Comparison of ENCODE assay signal across 18 cellular contexts in the genomic region with DNA sequence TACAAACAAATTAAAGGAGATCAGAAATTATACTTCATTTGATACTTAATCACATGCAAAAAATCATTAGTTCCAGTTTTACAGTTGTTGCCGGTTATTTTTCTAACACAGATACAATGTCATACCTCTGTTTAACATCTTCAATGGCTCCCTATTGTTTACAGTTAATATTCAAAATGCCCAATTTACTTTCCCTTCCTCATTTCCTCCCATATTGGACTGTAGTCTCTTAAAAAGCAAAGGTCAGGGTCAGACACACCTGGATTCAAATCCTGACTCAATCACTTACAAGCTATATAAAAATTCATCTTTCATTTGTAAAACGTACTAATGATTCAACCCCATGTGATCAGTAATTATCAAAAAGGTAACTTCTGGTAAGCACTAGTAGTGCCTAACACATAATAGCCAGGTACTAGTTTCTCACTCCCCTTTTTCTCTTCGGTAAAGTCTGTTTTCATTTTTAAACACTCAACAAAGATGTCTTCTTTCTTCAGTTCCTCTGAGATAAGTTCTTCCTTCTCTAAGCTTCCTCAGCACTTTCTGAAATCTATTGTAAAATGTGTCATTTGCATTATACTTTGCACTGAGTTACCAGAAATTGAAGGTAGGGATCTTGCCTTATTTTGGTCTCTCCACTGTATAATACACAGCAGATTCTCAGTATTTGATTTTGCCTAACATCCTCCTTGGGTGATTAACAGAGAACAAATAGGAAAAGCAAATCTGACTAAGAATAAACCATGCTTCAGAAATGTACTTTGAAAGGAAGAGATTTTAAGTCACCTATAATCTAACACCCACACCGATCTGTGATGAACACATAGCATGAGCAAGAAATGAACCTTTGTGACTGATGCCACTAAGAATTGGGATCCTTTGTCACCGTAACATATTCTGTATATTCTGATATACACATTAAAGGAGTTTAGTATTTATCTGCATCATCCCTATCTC. TPM values are rescaled to one million over a fixed set of nuclear protein-coding genes. Genes with fewer than 3 reads are reported as not detected.
A peak's percentile ranks its signal among the peaks of the same experiment; 100 is the strongest.
DNase-seq lines count a peak whose midpoint lies in the region; ATAC-seq, FAIRE-seq and TF ChIP-seq lines count a peak whose summit lies in the region.
"Had no signal": no experiment of that assay in that cellular context is flagged by ENCODE, and none has a peak within 500 bp of the region (broad histone marks: within the 10 kb centered on the region; RNA-seq: fewer than 3 reads in every experiment).

No MANE protein-coding gene starts in this region.

- peaks cover 37% of the 10 kb centered on the region for H3K4me1 Mint-ChIP-seq in activated CD8-positive, alpha-beta T cell treated with anti-CD3 and anti-CD28 coated beads for 36 hours (ENCODE audit: low read depth)
- H3K4me1 Mint-ChIP-seq in activated CD8-positive, alpha-beta T cell treated with anti-CD3 and anti-CD28 coated beads, Interleukin-2, amount 10 ng/mL, durations not matched to agents 7 days and 5 days (ENCODE audit: low read depth): peaks cover 19% of the 10 kb centered on the region

- WGBS in K562 (ENCODE audit: insufficient coverage, low coverage, missing lambda C conversion rate): 86% methylated on average over 5 of the region's 5 CpGs
- WGBS in prostate gland: 91% methylated on average over 5 of the region's 5 CpGs

- no peak overlapping the region for H3K9ac ChIP-seq in K562 (ENCODE audit: insufficient read depth in 1 of 2, low read depth in 2 of 2, low read length in 2 of 2)

- no peak for DNase-seq in activated CD8-positive, alpha-beta T cell treated with anti-CD3 and anti-CD28 coated beads for 36 hours
- no peak for DNase-seq in activated CD8-positive, alpha-beta T cell treated with anti-CD3 and anti-CD28 coated beads, Interleukin-2, amount 10 ng/mL, durations not matched to agents 7 days and 5 days
- DNase-seq in NAMALWA (ENCODE audit: low spot score): peak; percentile 19
- DNase-seq in K562 (ENCODE audit: extremely low read depth in 1 of 4, low spot score in 3 of 4): peak in 2 of 4 experiments; percentile 5
- DNase-seq in NCI-H2227 treated with DMSO at 0.1 percent for 48 hours (lab: John Stamatoyannopoulos, UW): no peak
- no peak for DNase-seq in prostate gland (ENCODE audit: low spot score)
- no peak for DNase-seq in BE2C
- DNase-seq: cerebellar nuclear complex, kidney glomerular epithelial cell, NCI-H2029, NCI-H510A treated with DMSO at 0.1 percent for 48 hours, SIG-M5, uterus had no signal

- H3K4me3 ChIP-seq in K562 (no peak overlapping the region), neutrophil (ENCODE audit: low read depth in 1 of 2, low read length in 1 of 2) (no peak overlapping the region), prostate gland (no peak overlapping the region), BE2C (ENCODE audit: low read depth, low read length) (no peak overlapping the region)
- H3K4me3 ChIP-seq: A549, hepatocyte, uterus had no signal

- no peak for TF ChIP-seq RAD21 in K562 (CRISPR knock-in tag; conservative IDR thresholded peaks at IDR 0.05 in 1 of 2, IDR thresholded peaks at IDR 0.05 in 1 of 2)

- H3K27me3 ChIP-seq in K562 (ENCODE audit: control insufficient read depth in 2 of 2, insufficient read depth in 2 of 2, low read length in 2 of 2) (no peaks in the 10 kb centered on the region), neutrophil (no peaks in the 10 kb centered on the region), prostate gland (replicated peaks; ENCODE audit: insufficient read depth) (no peaks in the 10 kb centered on the region), BE2C (no peaks in the 10 kb centered on the region)
- H3K27me3 ChIP-seq: hepatocyte, uterus had no signal

- in situ Hi-C loops in K562 (cut with MboI): no loop called here

- no peak overlapping the region for H3K4me2 ChIP-seq in K562 (ENCODE audit: insufficient read depth, low read length)
- H3K4me2 ChIP-seq: A549, hepatocyte had no signal

- no peak for TF ChIP-seq EP300 in K562 (IDR thresholded peaks at IDR 0.05; ENCODE audit: low read length)

- peak; percentile 43 for ATAC-seq in activated CD8-positive, alpha-beta T cell treated with anti-CD3 and anti-CD28 coated beads for 36 hours
- no peak for ATAC-seq in activated CD8-positive, alpha-beta T cell treated with anti-CD3 and anti-CD28 coated beads, Interleukin-2, amount 10 ng/mL, durations not matched to agents 7 days and 5 days
- ATAC-seq in K562: no peak
- ATAC-seq: A549 had no signal

- H3K36me3 ChIP-seq in K562 (ENCODE audit: control insufficient read depth, insufficient read depth, low read length) (peaks cover 8% of the 10 kb centered on the region; the same call in 1 of the 3 replicates), neutrophil (no peaks in the 10 kb centered on the region), prostate gland (no peaks in the 10 kb centered on the region), BE2C (no peaks in the 10 kb centered on the region; the same call in 1 of the 2 replicates)

- H3K27me3 Mint-ChIP-seq in activated CD8-positive, alpha-beta T cell treated with anti-CD3 and anti-CD28 coated beads for 36 hours: no peaks in the 10 kb centered on the region
- H3K27me3 Mint-ChIP-seq in activated CD8-positive, alpha-beta T cell treated with anti-CD3 and anti-CD28 coated beads, Interleukin-2, amount 10 ng/mL, durations not matched to agents 7 days and 5 days (ENCODE audit: low read depth): no peaks in the 10 kb centered on the region

- H3K9me3 ChIP-seq in K562 (replicated peaks; ENCODE audit: control insufficient read depth, insufficient read depth, low read depth, low read length): peaks cover 11% of the 10 kb centered on the region
- no peaks in the 10 kb centered on the region for H3K9me3 ChIP-seq in neutrophil
- no peaks in the 10 kb centered on the region for H3K9me3 ChIP-seq in prostate gland
- peaks cover 3% of the 10 kb centered on the region; the same call in 1 of the 2 replicates for H3K9me3 ChIP-seq in BE2C
- H3K9me3 ChIP-seq: uterus had no signal

- H3K27ac Mint-ChIP-seq in activated CD8-positive, alpha-beta T cell treated with anti-CD3 and anti-CD28 coated beads for 36 hours: peak overlapping the region; percentile 50
- H3K27ac Mint-ChIP-seq in activated CD8-positive, alpha-beta T cell treated with anti-CD3 and anti-CD28 coated beads, Interleukin-2, amount 10 ng/mL, durations not matched to agents 7 days and 5 days: no peak overlapping the region
- H3K27ac Mint-ChIP-seq: T-helper 2 cell treated with Interferon-gamma antibody and Interleukin-4, amounts not matched to agents 5 μg/mL and 100 μg/mL, for 36 hours had no signal

- no peak for TF ChIP-seq CTCF in activated CD8-positive, alpha-beta T cell treated with anti-CD3 and anti-CD28 coated beads for 36 hours (IDR thresholded peaks at IDR 0.05)
- no peak for TF ChIP-seq CTCF in K562 (IDR thresholded peaks at IDR 0.05 in 2 of 3, conservative IDR thresholded peaks at IDR 0.05 in 1 of 3; ENCODE audit: insufficient read depth in 2 of 3, low read depth in 1 of 3, low read length in 3 of 3)
- TF ChIP-seq CTCF in neutrophil (IDR thresholded peaks at IDR 0.05): no peak
- no peak for TF ChIP-seq CTCF in prostate gland (IDR thresholded peaks at IDR 0.05)
- TF ChIP-seq CTCF in BE2C (IDR thresholded peaks at IDR 0.05; ENCODE audit: low read depth, low read length): no peak

- peaks cover 5% of the 10 kb centered on the region; the same call in 1 of the 2 replicates for H4K20me1 ChIP-seq in K562 (replicated peaks; ENCODE audit: control insufficient read depth, insufficient read depth, low read length)

- H2AFZ ChIP-seq in K562 (ENCODE audit: low read depth, low read length): no peak overlapping the region
- H2AFZ ChIP-seq: hepatocyte had no signal

- H3K27ac ChIP-seq in K562 (ENCODE audit: extremely low read depth, low read depth, low read length): no peak overlapping the region
- H3K27ac ChIP-seq in neutrophil: peak overlapping the region; percentile 67
- H3K27ac ChIP-seq in prostate gland: no peak overlapping the region
- H3K27ac ChIP-seq: A549, hepatocyte, uterus had no signal

- H3K79me2 ChIP-seq in K562 (ENCODE audit: control insufficient read depth, insufficient read depth, low read length): peaks cover 98% of the 10 kb centered on the region

- POLR2A ChIA-PET in activated CD8-positive, alpha-beta T cell treated with anti-CD3 and anti-CD28 coated beads for 36 hours (lab: Charles Lee): no interaction called here
- POLR2A ChIA-PET in activated CD8-positive, alpha-beta T cell treated with anti-CD3 and anti-CD28 coated beads, Interleukin-2, amount 10 ng/mL, durations not matched to agents 7 days and 5 days (lab: Charles Lee): no interaction called here
- POLR2A ChIA-PET in K562 (lab: Yijun Ruan, JAX): interaction anchor here (1.3 kb wide), 1 partner anchor 13 kb away, joined by 3 read pairs; no protein-coding TSS in a partner anchor

- intact Hi-C loops in activated CD8-positive, alpha-beta T cell treated with anti-CD3 and anti-CD28 coated beads for 36 hours (cut with micrococcal nuclease): no loop called here
- intact Hi-C loops in K562 (cut with micrococcal nuclease): no loop called here
- intact Hi-C loops in prostate gland (cut with DNase I): no loop called here

- peaks cover 23% of the 10 kb centered on the region for H3K9me3 Mint-ChIP-seq in activated CD8-positive, alpha-beta T cell treated with anti-CD3 and anti-CD28 coated beads for 36 hours
- peaks cover 35% of the 10 kb centered on the region for H3K9me3 Mint-ChIP-seq in activated CD8-positive, alpha-beta T cell treated with anti-CD3 and anti-CD28 coated beads, Interleukin-2, amount 10 ng/mL, durations not matched to agents 7 days and 5 days (ENCODE audit: insufficient read depth)

- TSS peak; percentile 5 for BruUV-seq in K562 (replicated peaks; lab: Mats Ljungman, UMichigan)

- no peaks in the 10 kb centered on the region for H3K9me1 ChIP-seq in K562 (ENCODE audit: control insufficient read depth, insufficient read depth, low read length)

- H3K4me3 Mint-ChIP-seq in activated CD8-positive, alpha-beta T cell treated with anti-CD3 and anti-CD28 coated beads for 36 hours: no peak overlapping the region
- no peak overlapping the region for H3K4me3 Mint-ChIP-seq in activated CD8-positive, alpha-beta T cell treated with anti-CD3 and anti-CD28 coated beads, Interleukin-2, amount 10 ng/mL, durations not matched to agents 7 days and 5 days
- H3K4me3 Mint-ChIP-seq: T-helper 2 cell treated with Interferon-gamma antibody and Interleukin-4, amounts not matched to agents 5 μg/mL and 100 μg/mL, for 36 hours had no signal

- H3K4me1 ChIP-seq in K562 (replicated peaks in 1 of 2; ENCODE audit: control insufficient read depth in 2 of 2, insufficient read depth in 2 of 2, low read length in 2 of 2) (peaks cover 6 to 8% of the 10 kb centered on the region in 2 experiments; a peak in 4 of 5 replicates), neutrophil (ENCODE audit: control insufficient read depth in 1 of 2, insufficient read depth in 1 of 2, low read depth in 1 of 2, low read length in 1 of 2) (peaks cover 12 to 19% of the 10 kb centered on the region in 2 experiments), prostate gland (replicated peaks) (no peaks in the 10 kb centered on the region), BE2C (no peaks in the 10 kb centered on the region)
- H3K4me1 ChIP-seq: A549, uterus had no signal

- H3K36me3 Mint-ChIP-seq in activated CD8-positive, alpha-beta T cell treated with anti-CD3 and anti-CD28 coated beads for 36 hours (ENCODE audit: low read depth): peaks cover 40% of the 10 kb centered on the region
- H3K36me3 Mint-ChIP-seq in activated CD8-positive, alpha-beta T cell treated with anti-CD3 and anti-CD28 coated beads, Interleukin-2, amount 10 ng/mL, durations not matched to agents 7 days and 5 days (ENCODE audit: low read depth): peaks cover 39% of the 10 kb centered on the region

- TF ChIP-seq POLR2A in K562 (conservative IDR thresholded peaks at IDR 0.05) (no peak), prostate gland (IDR thresholded peaks at IDR 0.05) (no peak)

- CTCF ChIA-PET in activated CD8-positive, alpha-beta T cell treated with anti-CD3 and anti-CD28 coated beads for 36 hours (lab: Charles Lee): no interaction called here
- CTCF ChIA-PET in activated CD8-positive, alpha-beta T cell treated with anti-CD3 and anti-CD28 coated beads, Interleukin-2, amount 10 ng/mL, durations not matched to agents 7 days and 5 days (lab: Charles Lee): no interaction called here
- CTCF ChIA-PET in K562 (lab: Yijun Ruan, JAX; ENCODE audit: low intra/inter-chr PET ratio): interaction anchor here (0.8 kb wide), 1 partner anchor 9 kb away, joined by 3 read pairs; no protein-coding TSS in a partner anchor

- no peak for FAIRE-seq in K562 (lab: Jason Lieb, UNC)
- FAIRE-seq: A549, endometrium had no signal

RNA-seq across cellular contexts. Expression of a gene that starts 16.1 kb away (rescaled TPM):
- 10 to 100 TPM; 48.5 to 52.8 TPM for total RNA-seq in activated CD8-positive, alpha-beta T cell treated with anti-CD3 and anti-CD28 coated beads for 36 hours
- total RNA-seq in activated CD8-positive, alpha-beta T cell treated with anti-CD3 and anti-CD28 coated beads, Interleukin-2, amount 10 ng/mL, durations not matched to agents 7 days and 5 days: 10 to 100 TPM; 67.1 to 74.0 TPM
- total RNA-seq in K562 (2011; cell fraction: chromatin; rRNA removed; ENCODE audit: low replicate concordance): 166 and 463 TPM in 2 replicates
- total RNA-seq in K562 (2011; cell fraction: nucleolus; rRNA removed): 68.5 and 102 TPM in 2 replicates
- total RNA-seq in K562 (2011; cell fraction: nucleoplasm; rRNA removed): 172 and 242 TPM in 2 replicates
- total RNA-seq in K562 (2014; rRNA removed) (28.5 and 35.6 TPM in 2 replicates), K562 (2014; rRNA removed; fragmentation: Illumina TruSeq; extraction: Trizol) (35.8 and 36.2 TPM in 2 replicates), K562 (2015; rRNA removed; fragmentation: Illumina TruSeq; extraction: Trizol) (34.4 and 36.6 TPM in 2 replicates), K562 (2021) (62.1 and 67.8 TPM in 2 replicates), prostate gland (100 to 1,000 TPM in 1 of 2 donors, 10 to 100 TPM in 1; 70.8 to 118 TPM)
- polyA plus RNA-seq in K562 (2011; rRNA removed) (18.3 and 18.9 TPM in 2 replicates), K562 (2014; fragmentation: Illumina TruSeq; extraction: Trizol) (27.1 and 27.3 TPM in 2 replicates), K562 (2014; fragmentation: Nextera tagmentation; extraction: Ambion mirVana) (10 to 100 TPM in 1 of 2 experiments, 1 to 10 TPM in 1; 4.9 to 13.0 TPM), K562 (2014; rRNA removed) (19.4 and 21.4 TPM in 2 replicates)
- 11.3 and 15.9 TPM in 2 replicates for polyA plus RNA-seq in K562 (2011; cell fraction: cytosol; rRNA removed)
- polyA plus RNA-seq in K562 (2011; cell fraction: nucleus; rRNA removed): 55.9 and 66.9 TPM in 2 replicates
- 13.2 and 15.7 TPM in 2 replicates for polyA plus RNA-seq in K562 (2012)
- polyA minus RNA-seq in K562 (2011; rRNA and poly(A)+ RNA removed): 118 and 126 TPM in 2 replicates
- 40.0 and 46.3 TPM in 2 replicates for polyA minus RNA-seq in K562 (2011; cell fraction: cytosol; rRNA and poly(A)+ RNA removed)
- 89.1 and 146 TPM in 2 replicates for polyA minus RNA-seq in K562 (2011; cell fraction: nucleus; rRNA and poly(A)+ RNA removed)
- 35.5 TPM for polyA plus RNA-seq in BE2C (2012; ENCODE audit: insufficient read depth, insufficient read length, low read depth)
